12 cellular contexts compared by ENCODE assay signal in the genomic region with DNA sequence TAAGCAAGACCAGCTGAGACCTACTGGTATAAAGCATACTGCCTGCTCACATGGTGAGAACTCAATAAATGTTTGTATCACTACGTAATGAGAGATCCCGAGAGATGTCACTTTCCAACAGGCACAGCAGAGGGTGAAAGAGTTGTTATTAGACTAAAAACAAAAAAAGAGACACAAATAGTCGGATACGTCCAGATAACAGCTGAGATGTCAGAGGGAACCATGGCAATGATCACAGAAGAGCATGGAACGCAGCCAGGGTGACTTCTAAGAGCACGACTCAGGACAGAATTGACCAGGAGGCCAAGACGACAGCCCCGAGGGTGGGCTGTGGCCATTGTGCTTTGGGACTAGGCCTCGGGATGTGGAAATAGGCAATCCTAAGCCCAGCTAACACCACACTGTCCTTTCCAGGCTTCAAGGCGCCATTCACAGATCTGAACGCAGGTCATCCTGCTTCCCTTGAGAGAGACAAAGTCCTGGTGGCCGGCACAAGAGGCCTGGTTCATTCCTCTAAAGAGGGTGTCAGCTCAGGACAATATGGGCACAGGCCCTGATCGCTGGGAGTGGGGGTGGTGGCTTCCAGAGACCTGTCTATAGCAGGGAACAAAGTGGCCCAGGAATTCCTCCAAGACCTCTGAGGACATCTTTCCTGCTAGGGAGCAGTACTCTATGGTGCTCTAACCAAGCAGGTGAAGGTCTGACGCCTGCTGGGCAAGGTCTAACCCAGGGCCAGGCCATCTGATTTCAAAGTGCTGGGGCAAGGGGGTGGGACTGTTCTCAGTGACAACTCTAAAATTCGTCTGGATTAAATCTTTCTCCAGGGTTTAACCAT. TPM values are rescaled to one million over a fixed set of nuclear protein-coding genes. Genes with fewer than 3 reads are reported as not detected.
A peak's percentile ranks its signal among the peaks of the same experiment; 100 is the strongest.
DNase-seq lines count a peak whose midpoint lies in the region; ATAC-seq and TF ChIP-seq lines count a peak whose summit lies in the region.
"Had no signal": no experiment of that assay in that cellular context is flagged by ENCODE, and none has a peak within 500 bp of the region (broad histone marks: within the 10 kb centered on the region; RNA-seq: fewer than 3 reads in every experiment).

No MANE protein-coding gene starts in this region.

- H3K4me3 ChIP-seq in right lobe of liver (no peak overlapping the region), upper lobe of right lung (no peak overlapping the region)
- H3K4me3 ChIP-seq: Peyer's patch, skin epidermis had no signal

- H3K36me3 ChIP-seq in right lobe of liver (peaks cover 0 to 17% (median 6%) of the 10 kb centered on the region in 4 donors), upper lobe of right lung (peaks cover 18% of the 10 kb centered on the region)

- no peak for ATAC-seq in Right ventricle myocardium inferior
- no peak for ATAC-seq in Right ventricle myocardium superior (ENCODE audit: poor library complexity)
- no peak for ATAC-seq in right lobe of liver
- ATAC-seq in upper lobe of right lung: no peak
- ATAC-seq: foreskin keratinocyte had no signal

- TF ChIP-seq POLR2A in right lobe of liver (IDR thresholded peaks at IDR 0.05): no peak

- H3K4me1 ChIP-seq in right lobe of liver: peaks cover 0 to 50% (median 20%) of the 10 kb centered on the region in 4 donors
- H3K4me1 ChIP-seq in upper lobe of right lung: peaks cover 61% of the 10 kb centered on the region

- WGBS in right lobe of liver (ENCODE audit: insufficient coverage, low coverage, low lambda C conversion rate, missing lambda C conversion rate): 18% methylated on average over 12 of the region's 15 CpGs

- intact Hi-C loops in Right ventricle myocardium inferior (cut with DNase I) (no loop called here), Right ventricle myocardium superior (cut with DNase I) (no loop called here), right lobe of liver (cut with DNase I) (loop anchor here in 1 of 2 donors (10.0 kb wide), 1 partner anchor 62 kb away; the partner anchor contains the start of gene STAP2), upper lobe of right lung (cut with DNase I) (no loop called here)

- TF ChIP-seq CTCF in right lobe of liver (IDR thresholded peaks at IDR 0.05): no peak
- TF ChIP-seq CTCF in upper lobe of right lung (IDR thresholded peaks at IDR 0.05): no peak

- peak overlapping the region; percentile 15 to 56 (median 17) for H3K27ac ChIP-seq in right lobe of liver
- H3K27ac ChIP-seq in upper lobe of right lung: peak overlapping the region; percentile 36
- H3K27ac ChIP-seq: foreskin keratinocyte, Peyer's patch had no signal

- H3K9me3 ChIP-seq in right lobe of liver (no peaks in the 10 kb centered on the region), upper lobe of right lung (no peaks in the 10 kb centered on the region)
- H3K9me3 ChIP-seq: Peyer's patch had no signal

- DNase-seq in Right ventricle myocardium inferior (ENCODE audit: missing footprints): peak; percentile 53
- no peak for DNase-seq in Right ventricle myocardium superior
- peak in 2 of 3 donors; percentile 20 to 52 for DNase-seq in right lobe of liver
- no peak for DNase-seq in upper lobe of right lung
- no peak for DNase-seq in iPS-NIHi11 (ENCODE audit: low spot score)
- DNase-seq in activated CD4-positive, alpha-beta T cell treated with anti-CD3 and anti-CD28 coated beads, Interleukin-2, amount 50 U/mL, for 1 hour: no peak
- DNase-seq: activated T-cell treated with anti-CD3 and anti-CD28 coated beads, Interleukin-2, amount 50 U/mL, for 24 hours; foreskin keratinocyte; Kasumi-1; NCI-H2171; Peyer's patch had no signal

- H3K27me3 ChIP-seq in right lobe of liver (no peaks in the 10 kb centered on the region), upper lobe of right lung (no peaks in the 10 kb centered on the region)
- H3K27me3 ChIP-seq: foreskin keratinocyte, Peyer's patch had no signal

RNA-seq across cellular contexts. Expression of gene SH3GL1, which starts 3.2 kb away (rescaled TPM):
- total RNA-seq in Right ventricle myocardium inferior: 22.0 TPM
- total RNA-seq in Right ventricle myocardium superior: 18.6 TPM
- total RNA-seq in right lobe of liver: 10 to 100 TPM; 22.6 to 47.7 (median 25.2) TPM
- total RNA-seq in upper lobe of right lung: 47.6 TPM

RNA-seq across cellular contexts. Expression of gene CHAF1A, which starts 5.3 kb away (rescaled TPM):
- total RNA-seq in Right ventricle myocardium inferior: 5.9 TPM
- 5.4 TPM for total RNA-seq in Right ventricle myocardium superior
- total RNA-seq in right lobe of liver: 1 to 10 TPM; 3.1 to 9.2 (median 3.5) TPM
- 10.8 TPM for total RNA-seq in upper lobe of right lung

RNA-seq across cellular contexts. Expression of gene MPND, which starts 53.8 kb away (rescaled TPM):
- total RNA-seq in Right ventricle myocardium inferior (21.0 TPM), Right ventricle myocardium superior (16.6 TPM), right lobe of liver (10 to 100 TPM in 5 of 6 experiments, 1 to 10 TPM in 1; 6.4 to 21.7 (median 19.6) TPM), upper lobe of right lung (29.3 TPM)

RNA-seq across cellular contexts. Expression of gene STAP2, which starts 58.5 kb away (rescaled TPM):
- total RNA-seq in Right ventricle myocardium inferior (4.3 TPM), Right ventricle myocardium superior (1.6 TPM), right lobe of liver (10 to 100 TPM; 21.4 to 51.5 (median 43.0) TPM), upper lobe of right lung (16.1 TPM)

Comparison
In these comparisons a context has a peak if more than half of its experiments do, and no peak if none do; other contexts are left out.
1. DNase-seq: peak in Right ventricle myocardium inferior (single experiment) and right lobe of liver (2 of 3); none in Right ventricle myocardium superior (single experiment), upper lobe of right lung (single experiment), iPS-NIHi11 (single experiment) and activated CD4-positive, alpha-beta T cell treated with anti-CD3 and anti-CD28 coated beads, Interleukin-2, amount 50 U/mL, for 1 hour (single experiment).